Comparison of ENCODE assay signal across 19 cellular contexts in genomic region chr3:188160751-188161150, GRCh38. TPM values are rescaled to one million over a fixed set of nuclear protein-coding genes. Genes with fewer than 3 reads are reported as not detected.
DNase-seq lines count a peak whose midpoint lies in the region; ATAC-seq and TF ChIP-seq lines count a peak whose summit lies in the region.
"Had no signal": no experiment of that assay in that cellular context is flagged by ENCODE, and none has a peak within 500 bp of the region (broad histone marks: within the 10 kb centered on the region; RNA-seq: fewer than 3 reads in every experiment).

No MANE protein-coding gene starts in this region.

- no peaks in the 10 kb centered on the region for H3K27me3 ChIP-seq in IMR-90 (ENCODE audit: control insufficient read depth, insufficient read depth, low read length)
- H3K27me3 ChIP-seq in thoracic aorta (replicated peaks; ENCODE audit: insufficient read depth), result no peaks in the 10 kb centered on the region

- H3K9me3 ChIP-seq in IMR-90 (ENCODE audit: control insufficient read depth, insufficient read depth, low read length), result no peaks in the 10 kb centered on the region
- H3K9me3 ChIP-seq in thoracic aorta, result no peaks in the 10 kb centered on the region
- no peaks in the 10 kb centered on the region for H3K9me3 ChIP-seq in mucosa of descending colon

- TF ChIP-seq POLR2A in IMR-90 (IDR thresholded peaks at IDR 0.05; ENCODE audit: low read depth, low read length), result no peak

- peaks cover 11% of the 10 kb centered on the region for H3K36me3 Mint-ChIP-seq in activated naive CD8-positive, alpha-beta T cell
- H3K36me3 Mint-ChIP-seq in activated naive CD8-positive, alpha-beta T cell treated with anti-CD3 and anti-CD28 coated beads for 36 hours, result peaks cover 13% of the 10 kb centered on the region
- peaks cover 6% of the 10 kb centered on the region for H3K36me3 Mint-ChIP-seq in memory B cell
- H3K36me3 Mint-ChIP-seq in activated naive CD4-positive, alpha-beta T cell treated with anti-CD3 and anti-CD28 coated beads, Interleukin-2, amount 10 ng/mL, durations not matched to agents 7 days and 5 days, result peaks cover 59% of the 10 kb centered on the region

- H2BK5ac ChIP-seq in IMR-90 (ENCODE audit: low read depth, low read length, poor library complexity, severe bottlenecking), result no peak overlapping the region

- no peak overlapping the region for H2BK20ac ChIP-seq in IMR-90 (ENCODE audit: low read depth, low read length)

- H2AFZ ChIP-seq in IMR-90 (replicated peaks; ENCODE audit: low read length, poor library complexity), result no peak overlapping the region

- H3K27ac ChIP-seq in IMR-90 (ENCODE audit: insufficient read depth, low read length) (no peak overlapping the region), thoracic aorta (peak overlapping the region; percentile 48 to 97)

- H3K23ac ChIP-seq in IMR-90 (ENCODE audit: low read depth, low read length), result 0 out of 2 replicates have a peak overlapping the region, but pooled peaks have one; percentile 1

- BruUV-seq in IMR-90 (replicated peaks; lab: Mats Ljungman, UMichigan), result no TSS peak

- H3K79me1 ChIP-seq in IMR-90 (ENCODE audit: low read depth in 1 of 2, low read length in 2 of 2), result peaks cover 20 to 87% of the 10 kb centered on the region in 2 experiments

- peaks cover 48% of the 10 kb centered on the region for H3K9me1 ChIP-seq in IMR-90 (ENCODE audit: insufficient read depth, low read length)

- no peaks in the 10 kb centered on the region for H3K27me3 Mint-ChIP-seq in activated naive CD8-positive, alpha-beta T cell
- no peaks in the 10 kb centered on the region for H3K27me3 Mint-ChIP-seq in activated naive CD8-positive, alpha-beta T cell treated with anti-CD3 and anti-CD28 coated beads for 36 hours
- no peaks in the 10 kb centered on the region for H3K27me3 Mint-ChIP-seq in memory B cell
- H3K27me3 Mint-ChIP-seq in activated naive CD4-positive, alpha-beta T cell treated with anti-CD3 and anti-CD28 coated beads, Interleukin-2, amount 10 ng/mL, durations not matched to agents 7 days and 5 days, result no peaks in the 10 kb centered on the region
- H3K27me3 Mint-ChIP-seq: CD4-positive, alpha-beta T cell; effector memory CD8-positive, alpha-beta T cell; stimulated activated naive CD8-positive, alpha-beta T cell treated with anti-CD3 and anti-CD28 coated beads, Interleukin-15, Interleukin-2, amounts not matched to agents 100 ng/mL and 50 ng/mL, for 24 hours had no signal

- dilution Hi-C loops in IMR-90 (cut with HindIII; ENCODE audit: low sequenced_read_pairs, unreplicated experiment), result no loop called here

- H3K56ac ChIP-seq in IMR-90 (ENCODE audit: extremely low read depth, insufficient read depth, low read length), result no peak overlapping the region

- POLR2A ChIA-PET in IMR-90 (lab: Charles Lee; ENCODE audit: unreplicated experiment), result interaction anchor here (0.6 kb wide), 1 partner anchor 110 kb away, joined by 5 read pairs; no protein-coding TSS in a partner anchor

- no peak overlapping the region for H2BK120ac ChIP-seq in IMR-90 (ENCODE audit: low read depth, low read length)

- TF ChIP-seq RAD21 in IMR-90 (IDR thresholded peaks at IDR 0.05; ENCODE audit: low read length), result no peak

- H3K4me1 ChIP-seq in IMR-90 (ENCODE audit: control insufficient read depth, insufficient read depth, low read length) (peaks cover 20% of the 10 kb centered on the region), thoracic aorta (ENCODE audit: control insufficient read depth in 1 of 2, low read depth in 2 of 2) (peaks cover 66 to 99% of the 10 kb centered on the region in 2 donors), mucosa of descending colon (ENCODE audit: low read depth) (peaks cover 86% of the 10 kb centered on the region)

- TF ChIP-seq CTCF in IMR-90 (conservative IDR thresholded peaks at IDR 0.05; ENCODE audit: low read depth, low read length) (no peak), thoracic aorta (IDR thresholded peaks at IDR 0.05) (no peak), mucosa of descending colon (IDR thresholded peaks at IDR 0.05) (no peak)

- no peak overlapping the region for H2BK15ac ChIP-seq in IMR-90 (ENCODE audit: low read depth, low read length)

- H3K4me3 ChIP-seq in IMR-90 (ENCODE audit: insufficient read depth, low read depth, low read length) (no peak overlapping the region), thoracic aorta (no peak overlapping the region), mucosa of descending colon (no peak overlapping the region)

- peaks cover 7% of the 10 kb centered on the region for H3K36me3 ChIP-seq in IMR-90 (ENCODE audit: control insufficient read depth, insufficient read depth, low read length)
- no peaks in the 10 kb centered on the region for H3K36me3 ChIP-seq in thoracic aorta
- H3K36me3 ChIP-seq in mucosa of descending colon (ENCODE audit: low read depth), result no peaks in the 10 kb centered on the region

- no peak overlapping the region for H3K4me2 ChIP-seq in IMR-90 (ENCODE audit: low read depth, low read length)

- H3K9ac ChIP-seq in IMR-90 (ENCODE audit: low read depth, low read length), result no peak overlapping the region

- intact Hi-C loops in IMR-90 (cut with micrococcal nuclease), result no loop called here
- intact Hi-C loops in mucosa of descending colon (cut with DNase I, micrococcal nuclease), result no loop called here

- CTCF ChIA-PET in IMR-90 (lab: Yijun Ruan, JAX), result interaction anchor here (0.6 to 1.1 kb wide), 2 partner anchors 11 to 19 kb away, joined by 3 read pairs; no protein-coding TSS in a partner anchor
- CTCF ChIA-PET in activated naive CD4-positive, alpha-beta T cell treated with anti-CD3 and anti-CD28 coated beads, Interleukin-2, amount 10 ng/mL, durations not matched to agents 7 days and 5 days (lab: Charles Lee), result interaction anchor here (1.0 to 1.2 kb wide), 3 partner anchors 10 to 420 kb away, joined by 3 read pairs; partner anchors contain the start of gene BCL6

- DNase-seq in activated naive CD8-positive, alpha-beta T cell treated with anti-CD3 and anti-CD28 coated beads for 36 hours, result no peak
- DNase-seq in IMR-90, result no peak
- no peak for DNase-seq in memory B cell (ENCODE audit: low spot score in 2 of 2)
- DNase-seq in thoracic aorta (ENCODE audit: low spot score), result no peak
- no peak for DNase-seq in mucosa of descending colon
- no peak for DNase-seq in medulla oblongata (ENCODE audit: extremely low spot score)
- DNase-seq in activated naive CD4-positive, alpha-beta T cell treated with anti-CD3 and anti-CD28 coated beads, Interleukin-2, amount 10 ng/mL, durations not matched to agents 7 days and 5 days, result no peak
- DNase-seq: ACHN; activated CD4-positive, alpha-beta T cell treated with anti-CD3 and anti-CD28 coated beads for 1 hour; activated CD8-positive, alpha-beta memory T cell treated with anti-CD3 and anti-CD28 coated beads, Interleukin-2, amount 50 U/mL, for 48 hours; aorta; CD4-positive, alpha-beta T cell; DMS79; effector memory CD8-positive, alpha-beta T cell; HCEC 1CT; NCI-H1694; NCI-H446 treated with DMSO at 0.1 percent for 48 hours had no signal

- no peak overlapping the region for H3K18ac ChIP-seq in IMR-90 (ENCODE audit: low read depth, low read length)

- H3K4me1 Mint-ChIP-seq in activated naive CD8-positive, alpha-beta T cell (ENCODE audit: low read depth), result peaks cover 62% of the 10 kb centered on the region
- H3K4me1 Mint-ChIP-seq in activated naive CD8-positive, alpha-beta T cell treated with anti-CD3 and anti-CD28 coated beads for 36 hours, result peaks cover 49% of the 10 kb centered on the region
- H3K4me1 Mint-ChIP-seq in memory B cell, result peaks cover 55% of the 10 kb centered on the region
- peaks cover 79% of the 10 kb centered on the region for H3K4me1 Mint-ChIP-seq in activated naive CD4-positive, alpha-beta T cell treated with anti-CD3 and anti-CD28 coated beads, Interleukin-2, amount 10 ng/mL, durations not matched to agents 7 days and 5 days

- no peak overlapping the region for H2AK5ac ChIP-seq in IMR-90 (ENCODE audit: low read depth, low read length)

- H4K20me1 ChIP-seq in IMR-90 (ENCODE audit: insufficient read depth, low read length), result peaks cover 87% of the 10 kb centered on the region

- no peak overlapping the region for H4K5ac ChIP-seq in IMR-90 (ENCODE audit: low read depth, low read length)

- H3K4ac ChIP-seq in IMR-90 (ENCODE audit: low read depth, low read length), result no peak overlapping the region

- H3K9me3 Mint-ChIP-seq in activated naive CD8-positive, alpha-beta T cell (ENCODE audit: low read depth), result no peaks in the 10 kb centered on the region
- no peaks in the 10 kb centered on the region for H3K9me3 Mint-ChIP-seq in activated naive CD8-positive, alpha-beta T cell treated with anti-CD3 and anti-CD28 coated beads for 36 hours
- H3K9me3 Mint-ChIP-seq in memory B cell, result no peaks in the 10 kb centered on the region
- H3K9me3 Mint-ChIP-seq in activated naive CD4-positive, alpha-beta T cell treated with anti-CD3 and anti-CD28 coated beads, Interleukin-2, amount 10 ng/mL, durations not matched to agents 7 days and 5 days, result no peaks in the 10 kb centered on the region
- H3K9me3 Mint-ChIP-seq: CD4-positive, alpha-beta T cell; effector memory CD8-positive, alpha-beta T cell; stimulated activated naive CD8-positive, alpha-beta T cell treated with anti-CD3 and anti-CD28 coated beads, Interleukin-15, Interleukin-2, amounts not matched to agents 100 ng/mL and 50 ng/mL, for 24 hours had no signal

- no peak overlapping the region for H3K4me3 Mint-ChIP-seq in activated naive CD8-positive, alpha-beta T cell
- no peak overlapping the region for H3K4me3 Mint-ChIP-seq in activated naive CD8-positive, alpha-beta T cell treated with anti-CD3 and anti-CD28 coated beads for 36 hours
- no peak overlapping the region for H3K4me3 Mint-ChIP-seq in memory B cell
- H3K4me3 Mint-ChIP-seq in activated naive CD4-positive, alpha-beta T cell treated with anti-CD3 and anti-CD28 coated beads, Interleukin-2, amount 10 ng/mL, durations not matched to agents 7 days and 5 days, result no peak overlapping the region
- H3K4me3 Mint-ChIP-seq: CD4-positive, alpha-beta T cell; effector memory CD8-positive, alpha-beta T cell; stimulated activated naive CD8-positive, alpha-beta T cell treated with anti-CD3 and anti-CD28 coated beads, Interleukin-15, Interleukin-2, amounts not matched to agents 100 ng/mL and 50 ng/mL, for 24 hours had no signal

- H2AK9ac ChIP-seq in IMR-90 (replicated peaks; ENCODE audit: low read depth, low read length, poor library complexity), result no peak overlapping the region

- in situ Hi-C loops in IMR-90 (cut with MboI; ENCODE audit: low sequenced_read_pairs), result loop anchor here (10.0 kb wide), 1 partner anchor 794 kb away; no protein-coding TSS in a partner anchor

- H4K8ac ChIP-seq in IMR-90 (ENCODE audit: low read depth in 2 of 2, low read length in 2 of 2), result no peak overlapping the region

- peak overlapping the region; percentile 17 for H3K27ac Mint-ChIP-seq in activated naive CD8-positive, alpha-beta T cell
- no peak overlapping the region for H3K27ac Mint-ChIP-seq in activated naive CD8-positive, alpha-beta T cell treated with anti-CD3 and anti-CD28 coated beads for 36 hours
- H3K27ac Mint-ChIP-seq in memory B cell, result peak overlapping the region; percentile 2
- no peak overlapping the region for H3K27ac Mint-ChIP-seq in activated naive CD4-positive, alpha-beta T cell treated with anti-CD3 and anti-CD28 coated beads, Interleukin-2, amount 10 ng/mL, durations not matched to agents 7 days and 5 days
- H3K27ac Mint-ChIP-seq: CD4-positive, alpha-beta T cell; effector memory CD8-positive, alpha-beta T cell; stimulated activated naive CD8-positive, alpha-beta T cell treated with anti-CD3 and anti-CD28 coated beads, Interleukin-15, Interleukin-2, amounts not matched to agents 100 ng/mL and 50 ng/mL, for 24 hours had no signal

- no peak for ATAC-seq in IMR-90 (ENCODE audit: low read depth)
- no peak for ATAC-seq in memory B cell (ENCODE audit: low read depth)
- ATAC-seq in thoracic aorta (ENCODE audit: insufficient number of reproducible peaks, low FRiP score, low read depth), result no peak
- no peak for ATAC-seq in mucosa of descending colon
- ATAC-seq: effector memory CD8-positive, alpha-beta T cell had no signal

- H4K91ac ChIP-seq in IMR-90 (ENCODE audit: insufficient read depth, low read depth, low read length), result no peak overlapping the region

- 0 out of 2 replicates have a peak overlapping the region, but pooled peaks have one; percentile 28 for H3K14ac ChIP-seq in IMR-90 (replicated peaks; ENCODE audit: low read depth, low read length)

RNA-seq across cellular contexts. Expression of gene LPP, which starts 6.8 kb away (rescaled TPM):
- 10 to 100 TPM; 15.0 to 15.3 TPM for total RNA-seq in activated naive CD8-positive, alpha-beta T cell treated with anti-CD3 and anti-CD28 coated beads for 36 hours
- total RNA-seq in IMR-90 (2012; rRNA removed) (111 and 130 TPM in 2 replicates), thoracic aorta (1,000 to 10,000 TPM; 1,568 to 1,607 TPM), mucosa of descending colon (100 to 1,000 TPM; 262 to 816 (median 325) TPM)
- polyA plus RNA-seq in IMR-90 (2012; rRNA removed), result 16.0 and 17.6 TPM in 2 replicates
- 7.4 and 10.6 TPM in 2 replicates for polyA plus RNA-seq in IMR-90 (2012; cell fraction: cytosol; rRNA removed)
- polyA plus RNA-seq in IMR-90 (2012; cell fraction: nucleus; rRNA removed; ENCODE audit: low replicate concordance), result 35.2 and 36.9 TPM in 2 replicates

Comparison
In these comparisons a context has a peak if more than half of its experiments do, and no peak if none do; other contexts are left out.
1. H3K27ac Mint-ChIP-seq: peak in activated naive CD8-positive, alpha-beta T cell (single experiment) and memory B cell (single experiment); none in activated naive CD8-positive, alpha-beta T cell treated with anti-CD3 and anti-CD28 coated beads for 36 hours (single experiment) and activated naive CD4-positive, alpha-beta T cell treated with anti-CD3 and anti-CD28 coated beads, Interleukin-2, amount 10 ng/mL, durations not matched to agents 7 days and 5 days (single experiment).